Comparison of ENCODE assay signal across 15 cellular contexts in the genomic region with DNA sequence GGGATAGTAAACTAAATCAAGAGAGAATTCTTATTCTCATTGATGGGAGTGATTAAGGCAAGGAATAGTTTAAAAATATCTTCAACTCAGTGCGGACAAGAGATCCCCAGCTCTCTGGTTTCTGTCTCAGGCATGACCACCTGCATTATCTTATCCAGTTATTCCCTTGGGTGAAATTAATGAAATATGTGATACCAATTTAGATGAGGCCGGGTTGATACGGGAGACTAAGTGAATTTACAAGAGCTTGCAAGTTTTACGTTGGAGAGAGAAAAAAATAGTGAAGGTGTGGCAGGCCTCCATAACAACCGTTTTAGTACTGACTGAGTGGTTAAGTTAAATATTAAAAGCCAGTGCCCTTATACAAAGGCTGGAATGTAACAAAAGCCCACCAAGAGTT.
DNase-seq lines count a peak whose midpoint lies in the region; ATAC-seq and TF ChIP-seq lines count a peak whose summit lies in the region.
"Had no signal": no experiment of that assay in that cellular context is flagged by ENCODE, and none has a peak within 500 bp of the region (broad histone marks: within the 10 kb centered on the region; RNA-seq: fewer than 3 reads in every experiment).

No MANE protein-coding gene starts in this region.

- H3K9me2 ChIP-seq in Karpas-422 (replicated peaks; ENCODE audit: insufficient read depth, low read length), result no peaks in the 10 kb centered on the region

- no peaks in the 10 kb centered on the region for H3K9me3 Mint-ChIP-seq in activated CD8-positive, alpha-beta T cell treated with anti-CD3 and anti-CD28 coated beads, Interleukin-2, amount 10 ng/mL, durations not matched to agents 7 days and 5 days (ENCODE audit: insufficient read depth)
- H3K9me3 Mint-ChIP-seq in effector memory CD8-positive, alpha-beta T cell, result no peaks in the 10 kb centered on the region

- peaks cover 43% of the 10 kb centered on the region for H3K4me1 ChIP-seq in Karpas-422 (ENCODE audit: low read length)
- peaks cover 35% of the 10 kb centered on the region for H3K4me1 ChIP-seq in body of pancreas
- H3K4me1 ChIP-seq in thyroid gland, result no peaks in the 10 kb centered on the region

- TF ChIP-seq CTCF in body of pancreas (IDR thresholded peaks at IDR 0.05), result no peak
- no peak for TF ChIP-seq CTCF in thyroid gland (IDR thresholded peaks at IDR 0.05)

- no peaks in the 10 kb centered on the region for H3K4me1 Mint-ChIP-seq in activated CD8-positive, alpha-beta T cell treated with anti-CD3 and anti-CD28 coated beads, Interleukin-2, amount 10 ng/mL, durations not matched to agents 7 days and 5 days (ENCODE audit: low read depth)
- no peaks in the 10 kb centered on the region for H3K4me1 Mint-ChIP-seq in effector memory CD8-positive, alpha-beta T cell (ENCODE audit: low read depth in 2 of 2)
- H3K4me1 Mint-ChIP-seq: CD4-positive, CD25-positive, alpha-beta regulatory T cell had no signal

- no peaks in the 10 kb centered on the region for H3K79me2 ChIP-seq in Karpas-422 (ENCODE audit: low read length)

- no peak overlapping the region for H3K4me3 Mint-ChIP-seq in activated CD8-positive, alpha-beta T cell treated with anti-CD3 and anti-CD28 coated beads, Interleukin-2, amount 10 ng/mL, durations not matched to agents 7 days and 5 days
- no peak overlapping the region for H3K4me3 Mint-ChIP-seq in effector memory CD8-positive, alpha-beta T cell
- H3K4me3 Mint-ChIP-seq: CD4-positive, CD25-positive, alpha-beta regulatory T cell had no signal

- TF ChIP-seq POLR2A in body of pancreas (IDR thresholded peaks at IDR 0.05) (no peak), thyroid gland (IDR thresholded peaks at IDR 0.05) (no peak)

- no peak for ATAC-seq in body of pancreas
- ATAC-seq in activated CD8-positive, alpha-beta T cell treated with anti-CD3 and anti-CD28 coated beads, Interleukin-2, amount 10 ng/mL, durations not matched to agents 7 days and 5 days, result no peak
- ATAC-seq in effector memory CD8-positive, alpha-beta T cell (replicated peaks), result no peak
- ATAC-seq: GM12878, HCT116 had no signal

- H3K27me3 Mint-ChIP-seq in activated CD8-positive, alpha-beta T cell treated with anti-CD3 and anti-CD28 coated beads, Interleukin-2, amount 10 ng/mL, durations not matched to agents 7 days and 5 days (ENCODE audit: low read depth), result peaks cover 6% of the 10 kb centered on the region
- H3K27me3 Mint-ChIP-seq in effector memory CD8-positive, alpha-beta T cell, result peaks cover 27 to 33% of the 10 kb centered on the region in 2 donors

- POLR2A ChIA-PET in activated CD8-positive, alpha-beta T cell treated with anti-CD3 and anti-CD28 coated beads, Interleukin-2, amount 10 ng/mL, durations not matched to agents 7 days and 5 days (lab: Charles Lee), result no interaction called here

- H3K27ac Mint-ChIP-seq in activated CD8-positive, alpha-beta T cell treated with anti-CD3 and anti-CD28 coated beads, Interleukin-2, amount 10 ng/mL, durations not matched to agents 7 days and 5 days, result no peak overlapping the region
- no peak overlapping the region for H3K27ac Mint-ChIP-seq in effector memory CD8-positive, alpha-beta T cell
- H3K27ac Mint-ChIP-seq: CD4-positive, CD25-positive, alpha-beta regulatory T cell had no signal

- peak overlapping the region; percentile 34 for H3K4me2 ChIP-seq in Karpas-422 (ENCODE audit: low read depth, low read length, poor library complexity, severe bottlenecking)
- H3K4me2 ChIP-seq: BLaER1 treated with 17β-estradiol and CSF1 and Interleukin-3, amounts not matched to agents 10 nM and 100 nM had no signal

- H3K9me3 ChIP-seq in Karpas-422 (ENCODE audit: low read length), result no peaks in the 10 kb centered on the region
- no peaks in the 10 kb centered on the region for H3K9me3 ChIP-seq in body of pancreas
- no peaks in the 10 kb centered on the region for H3K9me3 ChIP-seq in thyroid gland

- H3K27me3 ChIP-seq in Karpas-422 (ENCODE audit: low read length), result no peaks in the 10 kb centered on the region
- H3K27me3 ChIP-seq in body of pancreas, result no peaks in the 10 kb centered on the region
- H3K27me3 ChIP-seq in thyroid gland, result no peaks in the 10 kb centered on the region
- H3K27me3 ChIP-seq: BLaER1 treated with 17β-estradiol and CSF1 and Interleukin-3, amounts not matched to agents 10 nM and 100 nM had no signal

- H4K20me1 ChIP-seq in Karpas-422 (ENCODE audit: insufficient read depth, low read depth, low read length), result no peaks in the 10 kb centered on the region
- H4K20me1 ChIP-seq: BLaER1 treated with 17β-estradiol and CSF1 and Interleukin-3, amounts not matched to agents 10 nM and 100 nM had no signal

- WGBS in body of pancreas, 2 donors, result 22 to 34% methylated on average over 5 of the region's 5 CpGs
- 81 to 84% methylated on average over 5 of the region's 5 CpGs for WGBS in thyroid gland, 2 donors

- H3K27ac ChIP-seq in Karpas-422 (ENCODE audit: low read length) (peak overlapping the region; percentile 72), body of pancreas (peak overlapping the region; percentile 15 to 44 (median 32)), thyroid gland (no peak overlapping the region)
- H3K27ac ChIP-seq: BLaER1 treated with 17β-estradiol and CSF1 and Interleukin-3, amounts not matched to agents 10 nM and 100 nM; GM23248 had no signal

- H3K4me3 ChIP-seq in Karpas-422 (ENCODE audit: low read length), result no peak overlapping the region
- H3K4me3 ChIP-seq in body of pancreas, result no peak overlapping the region
- no peak overlapping the region for H3K4me3 ChIP-seq in thyroid gland (replicated peaks in 1 of 3)
- H3K4me3 ChIP-seq: BLaER1 treated with 17β-estradiol and CSF1 and Interleukin-3, amounts not matched to agents 10 nM and 100 nM; GM12878; GM23248 had no signal

- DNase-seq in Karpas-422 (peak; percentile 72), body of pancreas (no peak), left kidney (ENCODE audit: low read depth, low spot score) (peak; percentile 23), renal cortical epithelial cell (ENCODE audit: low read depth) (peak; percentile 45), inferior parietal cortex (ENCODE audit: extremely low spot score) (no peak), thyroid gland (no peak)
- no peak for DNase-seq in activated CD8-positive, alpha-beta T cell treated with anti-CD3 and anti-CD28 coated beads, Interleukin-2, amount 10 ng/mL, durations not matched to agents 7 days and 5 days
- DNase-seq in effector memory CD8-positive, alpha-beta T cell, result no peak
- DNase-seq: ACHN; CD4-positive, CD25-positive, alpha-beta regulatory T cell; DMS79; GM23248 had no signal

- peak overlapping the region; percentile 30 for H2AFZ ChIP-seq in Karpas-422 (ENCODE audit: low read length)
- H2AFZ ChIP-seq: GM23248 had no signal

- intact Hi-C loops in body of pancreas (cut with DNase I) (loop anchor here (5.0 kb wide), 1 partner anchor 111 kb away; no protein-coding TSS in a partner anchor), thyroid gland (cut with DNase I) (no loop called here)

- CTCF ChIA-PET in activated CD8-positive, alpha-beta T cell treated with anti-CD3 and anti-CD28 coated beads, Interleukin-2, amount 10 ng/mL, durations not matched to agents 7 days and 5 days (lab: Charles Lee), result interaction anchor here (0.6 to 6.1 kb wide), 17 partner anchors 11 to 443 kb away, joined by 3 to 52 read pairs (median 5); no protein-coding TSS in a partner anchor

- peak overlapping the region; percentile 8; the same call in 1 of the 2 replicates for H3K9ac ChIP-seq in Karpas-422 (ENCODE audit: low read length)
- H3K9ac ChIP-seq: BLaER1 treated with 17β-estradiol and CSF1 and Interleukin-3, amounts not matched to agents 10 nM and 100 nM; GM23248 had no signal

- no peaks in the 10 kb centered on the region for H3K36me3 ChIP-seq in Karpas-422 (ENCODE audit: insufficient read depth, low read length)
- no peaks in the 10 kb centered on the region for H3K36me3 ChIP-seq in body of pancreas (replicated peaks in 1 of 2; ENCODE audit: insufficient read depth in 1 of 2, low read depth in 2 of 2)
- no peaks in the 10 kb centered on the region for H3K36me3 ChIP-seq in thyroid gland
- H3K36me3 ChIP-seq: BLaER1 treated with 17β-estradiol and CSF1 and Interleukin-3, amounts not matched to agents 10 nM and 100 nM had no signal

- no peaks in the 10 kb centered on the region for H3K36me3 Mint-ChIP-seq in activated CD8-positive, alpha-beta T cell treated with anti-CD3 and anti-CD28 coated beads, Interleukin-2, amount 10 ng/mL, durations not matched to agents 7 days and 5 days (ENCODE audit: low read depth)
- no peaks in the 10 kb centered on the region for H3K36me3 Mint-ChIP-seq in effector memory CD8-positive, alpha-beta T cell (ENCODE audit: insufficient read depth)
- H3K36me3 Mint-ChIP-seq: CD4-positive, CD25-positive, alpha-beta regulatory T cell had no signal

Comparison
In these comparisons a context has a peak if more than half of its experiments do, and no peak if none do; other contexts are left out.
1. DNase-seq: peak in Karpas-422 (single experiment), left kidney (single experiment) and renal cortical epithelial cell (single experiment); none in body of pancreas (0 of 4), inferior parietal cortex (single experiment), activated CD8-positive, alpha-beta T cell treated with anti-CD3 and anti-CD28 coated beads, Interleukin-2, amount 10 ng/mL, durations not matched to agents 7 days and 5 days (single experiment), thyroid gland (0 of 2) and effector memory CD8-positive, alpha-beta T cell (0 of 3).
2. H3K27ac ChIP-seq: peak in Karpas-422 (single experiment) and body of pancreas (4 of 4); none in thyroid gland (0 of 3).